Comparison of ENCODE assay signal across 9 cellular contexts in the genomic region with DNA sequence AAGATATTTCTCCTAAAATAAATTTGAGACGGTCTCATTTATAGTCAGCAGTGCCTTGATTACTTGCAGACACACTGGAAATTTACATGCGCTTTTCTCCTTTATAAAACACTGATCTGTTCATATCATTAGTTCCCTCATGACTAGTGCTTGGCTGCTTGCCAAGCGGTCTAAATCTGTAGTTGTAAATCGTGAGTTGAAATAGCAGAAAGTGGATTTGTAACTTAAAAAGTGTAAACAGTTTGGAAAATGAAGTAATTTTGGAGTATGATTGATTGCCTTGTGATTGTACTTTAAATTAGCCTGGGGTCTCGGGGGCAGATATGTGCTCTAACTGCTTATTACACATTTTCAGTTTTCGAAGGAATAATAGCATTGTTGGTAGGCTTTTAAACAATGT.
DNase-seq lines count a peak whose midpoint lies in the region; ATAC-seq and TF ChIP-seq lines count a peak whose summit lies in the region.
"Had no signal": no experiment of that assay in that cellular context is flagged by ENCODE, and none has a peak within 500 bp of the region (broad histone marks: within the 10 kb centered on the region; RNA-seq: fewer than 3 reads in every experiment).

No MANE protein-coding gene starts in this region.

- H3K4me1 Mint-ChIP-seq in naive thymus-derived CD8-positive, alpha-beta T cell, result peaks cover 1 to 46% (median 6%) of the 10 kb centered on the region in 4 donors

- H3K9me3 ChIP-seq in heart left ventricle, result peaks cover 0 to 14% (median 0%) of the 10 kb centered on the region in 12 donors
- H3K9me3 ChIP-seq in stomach, result no peaks in the 10 kb centered on the region

- 12 to 20% (median 15%) methylated on average over 6 of the region's 6 CpGs for WGBS in heart left ventricle, 4 donors
- 37 to 53% (median 48%) methylated on average over 6 of the region's 6 CpGs for WGBS in stomach, 5 donors

- peak overlapping the region in 2 of 10 donors; percentile 16 to 67 for H3K27ac Mint-ChIP-seq in naive thymus-derived CD8-positive, alpha-beta T cell

- H3K27me3 Mint-ChIP-seq in naive thymus-derived CD8-positive, alpha-beta T cell, result no peaks in the 10 kb centered on the region
- H3K27me3 Mint-ChIP-seq: CD4-positive, CD25-positive, alpha-beta regulatory T cell had no signal

- no peak for TF ChIP-seq EP300 in stomach (IDR thresholded peaks at IDR 0.05)

- intact Hi-C loops in heart left ventricle (cut with DNase I), result loop anchor here in 3 of 10 donors (5.0 kb wide), 1 partner anchor 72 kb away; a partner anchor contains a TSS
- intact Hi-C loops in stomach (cut with DNase I; ENCODE audit: low total_unique reads), result no loop called here

- H3K4me3 ChIP-seq in heart left ventricle, result peak overlapping the region in 2 of 12 donors; percentile 4 to 10
- no peak overlapping the region for H3K4me3 ChIP-seq in stomach

- H3K4me1 ChIP-seq in heart left ventricle, result peaks cover 6 to 59% (median 47%) of the 10 kb centered on the region in 12 donors
- peaks cover 20 to 68% (median 42%) of the 10 kb centered on the region in 4 donors for H3K4me1 ChIP-seq in stomach

- H3K27ac ChIP-seq in heart left ventricle (peak overlapping the region in 11 of 12 donors; percentile 41 to 79 (median 66)), stomach (peak overlapping the region in 3 of 5 donors; percentile 40 to 65 (median 45))

- DNase-seq in NOMO-1 treated with DMSO at 0.1 percent for 48 hours (lab: John Stamatoyannopoulos, UW; ENCODE audit: unreplicated experiment), result peak; percentile 7
- DNase-seq in NOMO-1 treated with dmso at 0.1 percent for 144 hours (lab: John Stamatoyannopoulos, UW; ENCODE audit: unreplicated experiment), result no peak
- peak; percentile 32 for DNase-seq in SK-N-DZ (ENCODE audit: low spot score)
- peak in 4 of 5 donors; percentile 65 to 86 (median 73) for DNase-seq in heart left ventricle
- peak; percentile 60 for DNase-seq in stomach
- DNase-seq in naive thymus-derived CD8-positive, alpha-beta T cell, result no peak
- no peak for DNase-seq in stimulated activated CD4-positive, alpha-beta T cell treated with anti-CD3 and anti-CD28 coated beads, Interleukin-4, amount 100 ng/mL, for 4 hours
- DNase-seq: CD4-positive, CD25-positive, alpha-beta regulatory T cell had no signal

- no peaks in the 10 kb centered on the region for H3K36me3 ChIP-seq in heart left ventricle
- no peaks in the 10 kb centered on the region for H3K36me3 ChIP-seq in stomach

- TF ChIP-seq POLR2A in heart left ventricle (IDR thresholded peaks at IDR 0.05) (no peak), stomach (IDR thresholded peaks at IDR 0.05) (no peak)

- H3K27me3 ChIP-seq in heart left ventricle (no peaks in the 10 kb centered on the region), stomach (no peaks in the 10 kb centered on the region)

- H3K9me3 Mint-ChIP-seq in naive thymus-derived CD8-positive, alpha-beta T cell, result peaks cover 0 to 5% (median 3%) of the 10 kb centered on the region in 9 donors

- POLR2A ChIA-PET in naive thymus-derived CD8-positive, alpha-beta T cell (lab: Charles Lee), result no interaction called here

- H3K36me3 Mint-ChIP-seq in naive thymus-derived CD8-positive, alpha-beta T cell, result peaks cover 5 to 16% (median 9%) of the 10 kb centered on the region in 3 donors

- H3K4me3 Mint-ChIP-seq in naive thymus-derived CD8-positive, alpha-beta T cell, result no peak overlapping the region
- H3K4me3 Mint-ChIP-seq: CD4-positive, CD25-positive, alpha-beta regulatory T cell had no signal

- TF ChIP-seq CTCF in heart left ventricle (IDR thresholded peaks at IDR 0.05) (no peak), stomach (IDR thresholded peaks at IDR 0.05) (no peak)

- ATAC-seq in heart left ventricle, result peak in 3 of 4 donors; percentile 39 to 68 (median 66)
- no peak for ATAC-seq in naive thymus-derived CD8-positive, alpha-beta T cell
- ATAC-seq in GM19035 (IDR thresholded peaks at IDR 0.05; ENCODE audit: unreplicated experiment), result no peak

Comparison
In these comparisons a context has a peak if more than half of its experiments do, and no peak if none do; other contexts are left out.
1. DNase-seq: peak in NOMO-1 treated with DMSO at 0.1 percent for 48 hours (single experiment), SK-N-DZ (single experiment), heart left ventricle (4 of 5) and stomach (single experiment); none in NOMO-1 treated with dmso at 0.1 percent for 144 hours (single experiment), naive thymus-derived CD8-positive, alpha-beta T cell (0 of 10) and stimulated activated CD4-positive, alpha-beta T cell treated with anti-CD3 and anti-CD28 coated beads, Interleukin-4, amount 100 ng/mL, for 4 hours (0 of 2).
2. ATAC-seq: peak in heart left ventricle (3 of 4); none in naive thymus-derived CD8-positive, alpha-beta T cell (0 of 2) and GM19035 (single experiment).